1 cellular context compared by ENCODE assay signal in the genomic region with DNA sequence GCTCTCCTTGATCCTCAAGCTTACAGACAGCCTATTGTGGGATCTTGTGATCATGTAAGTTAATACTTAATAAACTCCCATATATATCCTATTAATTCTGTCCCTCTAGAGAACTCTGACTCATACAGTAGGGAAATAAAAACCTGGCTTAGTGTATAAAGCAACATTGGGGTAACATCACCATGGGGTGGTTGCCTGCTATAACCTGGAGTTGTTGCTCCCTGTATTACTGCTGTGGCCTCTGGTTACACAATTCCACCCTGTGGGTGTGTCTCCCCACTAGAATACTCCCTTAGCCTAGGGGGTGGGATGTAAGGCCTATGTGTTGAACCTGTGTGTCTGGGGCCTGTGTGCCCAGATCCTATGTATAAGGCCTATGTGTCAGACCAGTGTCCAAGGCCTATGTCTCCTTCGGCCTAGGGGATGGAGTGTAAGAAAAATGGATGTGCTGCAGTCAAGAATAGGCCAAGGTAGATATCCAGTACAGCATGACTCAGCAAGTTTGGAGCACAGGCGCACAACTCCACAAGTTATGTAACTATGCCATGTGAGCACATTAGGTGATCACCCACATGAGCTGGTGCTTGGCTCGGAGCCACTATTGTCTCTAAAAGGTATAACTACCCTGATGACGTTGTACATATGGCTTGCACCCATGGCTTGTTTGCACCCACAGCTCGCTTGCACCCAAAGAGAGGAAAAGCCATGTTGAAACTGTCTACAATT.
TF ChIP-seq lines count a peak whose summit lies in the region.

No MANE protein-coding gene starts in this region.

TF ChIP-seq in HEK293, 187 proteins besides CTCF, POLR2A, EP300 and RAD21 (continued from another document):
- 0 out of 2 replicates have a peak, but pooled peaks have one; percentile 8 for TF ChIP-seq ZNF555 (tag by site-specific recombination; conservative IDR thresholded peaks at IDR 0.05)
- peak; percentile 100 for TF ChIP-seq TRIM28 (IDR thresholded peaks at IDR 0.05; ENCODE audit: borderline replicate concordance, low read length)
- TF ChIP-seq ZNF664 (tag by site-specific recombination; IDR thresholded peaks at IDR 0.05): no peak
